ENCODE assay signal across 18 cellular contexts in the genomic region with DNA sequence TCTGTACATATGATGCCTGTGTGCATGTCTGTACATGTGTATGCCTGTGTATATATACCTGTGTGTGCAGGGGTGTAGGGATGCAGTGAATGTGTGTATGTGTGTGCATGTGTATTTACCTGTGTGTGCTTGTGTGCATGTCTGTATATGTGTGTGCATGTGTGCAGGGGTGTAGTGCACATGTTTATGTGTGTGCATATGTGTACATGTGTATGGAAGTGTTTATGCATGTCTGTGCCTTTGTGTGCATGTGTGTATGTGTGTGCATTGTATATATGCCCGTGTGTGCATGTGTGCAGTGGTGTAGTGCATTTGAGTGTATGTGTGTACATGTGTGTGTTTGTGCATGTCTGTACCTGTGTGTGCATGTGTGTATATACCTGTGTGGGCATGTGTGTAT. TPM values are rescaled to one million over a fixed set of nuclear protein-coding genes. Genes with fewer than 3 reads are reported as not detected.
DNase-seq lines count a peak whose midpoint lies in the region; ATAC-seq, FAIRE-seq and TF ChIP-seq lines count a peak whose summit lies in the region.
"Had no signal": no experiment of that assay in that cellular context is flagged by ENCODE, and none has a peak within 500 bp of the region (broad histone marks: within the 10 kb centered on the region; RNA-seq: fewer than 3 reads in every experiment).

No MANE protein-coding gene starts in this region.

- no peaks in the 10 kb centered on the region; the same call in 1 of the 3 replicates for H3K9me3 Mint-ChIP-seq in GM23338
- H3K9me3 Mint-ChIP-seq: CD4-positive, alpha-beta memory T cell had no signal

- H3K4me2 ChIP-seq in GM23338 = peak overlapping the region; percentile 52; the same call in 1 of the 2 replicates
- H3K4me2 ChIP-seq in neuronal stem cell (ENCODE audit: insufficient read depth, low read length, poor library complexity, severe bottlenecking) = no peak overlapping the region
- H3K4me2 ChIP-seq: A549 had no signal

- H3K4me1 ChIP-seq in GM23338 (ENCODE audit: insufficient read depth) (peaks cover 40% of the 10 kb centered on the region), HEK293 (ENCODE audit: control insufficient read depth, insufficient read depth, low read length) (no peaks in the 10 kb centered on the region), neuronal stem cell (ENCODE audit: control insufficient read depth in 2 of 2, insufficient read depth in 1 of 2, low read depth in 1 of 2, low read length in 2 of 2) (no peaks in the 10 kb centered on the region), stomach (no peaks in the 10 kb centered on the region)
- H3K4me1 ChIP-seq: A549, BE2C had no signal

- no peak overlapping the region for H2BK15ac ChIP-seq in neuronal stem cell (ENCODE audit: low read length)

- H2BK120ac ChIP-seq in neuronal stem cell (ENCODE audit: low read depth, low read length) = no peak overlapping the region

- H3K79me2 ChIP-seq in GM23338 (replicated peaks; ENCODE audit: insufficient read depth) = no peaks in the 10 kb centered on the region

- no peak overlapping the region for H4K91ac ChIP-seq in neuronal stem cell (ENCODE audit: low read depth, low read length, poor library complexity)

- DNase-seq in GM23338 (ENCODE audit: low spot score) (no peak), bronchial epithelial cell (ENCODE audit: low read depth) (no peak), neuronal stem cell (ENCODE audit: low spot score) (no peak), stomach (no peak)
- DNase-seq in activated naive CD4-positive, alpha-beta T cell (lab: John Stamatoyannopoulos, UW) = no peak
- DNase-seq: BE2C; CD4-positive, alpha-beta memory T cell; DMS153; DMS79 treated with DMSO at 0.1 percent for 48 hours; EL; GDM1 had no signal

- peak; percentile 47 for FAIRE-seq in bronchial epithelial cell (lab: Jason Lieb, UNC)
- FAIRE-seq: A549, GM19239 had no signal

- H3K18ac ChIP-seq in neuronal stem cell (ENCODE audit: low read length) = no peak overlapping the region

- H2BK5ac ChIP-seq in neuronal stem cell (ENCODE audit: low read length) = no peak overlapping the region

- H3K79me1 ChIP-seq in neuronal stem cell (ENCODE audit: low read depth, low read length) = no peaks in the 10 kb centered on the region

- POLR2A ChIA-PET in HEK293 (lab: Yijun Ruan, JAX) = no interaction called here

- CTCF ChIA-PET in HEK293 (lab: Yijun Ruan, JAX) = no interaction called here

- H3K36me3 ChIP-seq in GM23338 (ENCODE audit: insufficient read depth) (no peaks in the 10 kb centered on the region), HEK293 (ENCODE audit: control insufficient read depth in 2 of 2, insufficient read depth in 1 of 2, low read length in 2 of 2) (no peaks in the 10 kb centered on the region), bronchial epithelial cell (ENCODE audit: control insufficient read depth, insufficient read depth, low read length) (no peaks in the 10 kb centered on the region), neuronal stem cell (replicated peaks in 1 of 2; ENCODE audit: control insufficient read depth in 2 of 2, insufficient read depth in 2 of 2, low read length in 2 of 2) (peaks cover 0 to 4% of the 10 kb centered on the region in 2 donors), stomach (no peaks in the 10 kb centered on the region)
- H3K36me3 ChIP-seq: BE2C had no signal

- TF ChIP-seq CTCF in GM23338 (conservative IDR thresholded peaks at IDR 0.05; ENCODE audit: low read depth in 2 of 2) = no peak
- TF ChIP-seq CTCF in HEK293 (tag by site-specific recombination; IDR thresholded peaks at IDR 0.05) = no peak
- no peak for TF ChIP-seq CTCF in bronchial epithelial cell (IDR thresholded peaks at IDR 0.05; ENCODE audit: insufficient read depth, low read length, severe bottlenecking)
- no peak for TF ChIP-seq CTCF in stomach (IDR thresholded peaks at IDR 0.05)

- H3K9me2 ChIP-seq in GM23338 (ENCODE audit: insufficient read depth) = no peaks in the 10 kb centered on the region

- no CpG with 5 or more reads among the region's 1 CpG for WGBS in neuronal stem cell (ENCODE audit: extremely low coverage in 2 of 2, insufficient read length in 2 of 2, insufficient replicate concordance in 1 of 2), 2 donors
- WGBS in stomach, 5 donors = 86 to 100% (median 93%) methylated on average over 1 of the region's 1 CpG

- no peaks in the 10 kb centered on the region for H4K20me1 ChIP-seq in GM23338 (replicated peaks; ENCODE audit: insufficient read depth)

- no peak overlapping the region for H3K4me3 Mint-ChIP-seq in GM23338
- H3K4me3 Mint-ChIP-seq: CD4-positive, alpha-beta memory T cell had no signal

- H3K36me3 Mint-ChIP-seq in GM23338 (ENCODE audit: low read depth) = no peaks in the 10 kb centered on the region
- H3K36me3 Mint-ChIP-seq: CD4-positive, alpha-beta memory T cell had no signal

- no peaks in the 10 kb centered on the region for H3K9me3 ChIP-seq in HEK293 (ENCODE audit: control insufficient read depth, insufficient read depth, low read depth, low read length)
- H3K9me3 ChIP-seq in neuronal stem cell (replicated peaks in 1 of 2; ENCODE audit: control insufficient read depth in 2 of 2, insufficient read depth in 1 of 2, low read depth in 1 of 2, low read length in 2 of 2) = peaks cover 0 to 4% of the 10 kb centered on the region in 2 donors
- H3K9me3 ChIP-seq in stomach = no peaks in the 10 kb centered on the region
- H3K9me3 ChIP-seq: A549, BE2C had no signal

- no peak for TF ChIP-seq POLR2A in stomach (IDR thresholded peaks at IDR 0.05)

- H3K23ac ChIP-seq in neuronal stem cell (ENCODE audit: low read depth, low read length, poor library complexity) = peak overlapping the region; percentile 26

- H3K9ac ChIP-seq in neuronal stem cell (ENCODE audit: low read depth, low read length, poor library complexity) = no peak overlapping the region

- H2AK5ac ChIP-seq in neuronal stem cell (ENCODE audit: low read depth, low read length) = no peak overlapping the region

- H3K27ac ChIP-seq in GM23338 (ENCODE audit: low read depth) (no peak overlapping the region), HEK293 (ENCODE audit: extremely low read depth, low read depth, low read length) (no peak overlapping the region), neuronal stem cell (replicated peaks; ENCODE audit: low read length) (no peak overlapping the region), stomach (no peak overlapping the region)
- H3K27ac ChIP-seq: A549, C4-2B had no signal

- H2BK12ac ChIP-seq in neuronal stem cell (ENCODE audit: low read length) = no peak overlapping the region

- intact Hi-C loops in stomach (cut with DNase I; ENCODE audit: low total_unique reads) = no loop called here

- H4K8ac ChIP-seq in neuronal stem cell (ENCODE audit: low read depth, low read length) = no peak overlapping the region

- H3K27me3 ChIP-seq in GM23338 (ENCODE audit: insufficient read depth) (no peaks in the 10 kb centered on the region), bronchial epithelial cell (ENCODE audit: control insufficient read depth, insufficient read depth, low read length) (no peaks in the 10 kb centered on the region), neuronal stem cell (ENCODE audit: control insufficient read depth in 3 of 3, insufficient read depth in 3 of 3, low read depth in 1 of 3, low read length in 3 of 3) (peaks cover 0 to 10% (median 0%) of the 10 kb centered on the region in 3 experiments), stomach (peaks cover 0 to 9% (median 3%) of the 10 kb centered on the region in 3 donors)
- H3K27me3 ChIP-seq: BE2C had no signal

- H2AFZ ChIP-seq in GM23338 = no peak overlapping the region
- H2AFZ ChIP-seq in neuronal stem cell (ENCODE audit: low read length) = no peak overlapping the region

- H3K4me3 ChIP-seq in GM23338 = no peak overlapping the region
- H3K4me3 ChIP-seq in HEK293 (ENCODE audit: low read depth, low read length) = no peak overlapping the region
- no peak overlapping the region for H3K4me3 ChIP-seq in bronchial epithelial cell (ENCODE audit: low read depth, low read length)
- H3K4me3 ChIP-seq in neuronal stem cell (ENCODE audit: low read length in 2 of 2) = peak overlapping the region in 1 of 2 donors; percentile 23
- no peak overlapping the region for H3K4me3 ChIP-seq in stomach
- H3K4me3 ChIP-seq: A549 had no signal

- no peak overlapping the region for H3K14ac ChIP-seq in neuronal stem cell (ENCODE audit: low read length)

- peak overlapping the region; percentile 19 for H3K4ac ChIP-seq in neuronal stem cell (ENCODE audit: low read length)

- H3K4me1 Mint-ChIP-seq in GM23338 = peaks cover 63% of the 10 kb centered on the region
- H3K4me1 Mint-ChIP-seq: CD4-positive, alpha-beta memory T cell had no signal

- peaks cover 9% of the 10 kb centered on the region for H3F3A ChIP-seq in GM23338 (replicated peaks; ENCODE audit: low read depth)

- peaks cover 13% of the 10 kb centered on the region for H3K27me3 Mint-ChIP-seq in GM23338 (ENCODE audit: insufficient read depth, low read depth, poor library complexity)

- peak overlapping the region; percentile 61; the same call in 1 of the 2 replicates for H3K27ac Mint-ChIP-seq in GM23338
- H3K27ac Mint-ChIP-seq: CD4-positive, alpha-beta memory T cell had no signal

- no peak for ATAC-seq in GM23338
- ATAC-seq in HG03135 (IDR thresholded peaks at IDR 0.05; ENCODE audit: unreplicated experiment) = no peak
- ATAC-seq in SK-N-SH treated with all-trans-retinoic acid at 6 μM for 48 hours = no peak
- ATAC-seq: A549, HCT116 had no signal

- no peak for TF ChIP-seq EP300 in stomach (IDR thresholded peaks at IDR 0.05)

TF ChIP-seq in GM23338, 12 proteins besides CTCF, POLR2A, EP300 and RAD21 (continues in another document):
- no peak for TF ChIP-seq EZH2 (IDR thresholded peaks at IDR 0.05; ENCODE audit: low read depth, unreplicated experiment)

TF ChIP-seq in SK-N-SH treated with all-trans-retinoic acid at 6 μM for 48 hours, 23 proteins besides CTCF, POLR2A, EP300 and RAD21:
- TF ChIP-seq, protein P1, sequence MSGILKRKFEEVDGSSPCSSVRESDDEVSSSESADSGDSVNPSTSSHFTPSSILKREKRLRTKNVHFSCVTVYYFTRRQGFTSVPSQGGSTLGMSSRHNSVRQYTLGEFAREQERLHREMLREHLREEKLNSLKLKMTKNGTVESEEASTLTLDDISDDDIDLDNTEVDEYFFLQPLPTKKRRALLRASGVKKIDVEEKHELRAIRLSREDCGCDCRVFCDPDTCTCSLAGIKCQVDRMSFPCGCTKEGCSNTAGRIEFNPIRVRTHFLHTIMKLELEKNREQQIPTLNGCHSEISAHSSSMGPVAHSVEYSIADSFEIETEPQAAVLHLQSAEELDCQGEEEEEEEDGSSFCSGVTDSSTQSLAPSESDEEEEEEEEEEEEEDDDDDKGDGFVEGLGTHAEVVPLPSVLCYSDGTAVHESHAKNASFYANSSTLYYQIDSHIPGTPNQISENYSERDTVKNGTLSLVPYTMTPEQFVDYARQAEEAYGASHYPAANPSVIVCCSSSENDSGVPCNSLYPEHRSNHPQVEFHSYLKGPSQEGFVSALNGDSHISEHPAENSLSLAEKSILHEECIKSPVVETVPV (CRISPR knock-in tag; IDR thresholded peaks at IDR 0.05) = no peak
- no peak for TF ChIP-seq PPARA (CRISPR knock-in tag; IDR thresholded peaks at IDR 0.05; ENCODE audit: borderline replicate concordance)

RNA-seq across cellular contexts. Expression of gene TMEM18, which starts 51.0 kb away (rescaled TPM):
- 15.0 and 18.4 TPM in 2 replicates for total RNA-seq in GM23338 (2014; rRNA removed; shearing (Covaris generic))
- polyA plus RNA-seq in GM23338 (2016; fragmentation: Nextera tagmentation; extraction: Ambion mirVana) (39.5 and 41.9 TPM in 2 replicates), stomach (10 to 100 TPM; 12.6 to 31.1 (median 17.3) TPM)
- total RNA-seq in bronchial epithelial cell (19.5 and 30.5 TPM in 2 replicates), stomach (10 to 100 TPM in 3 of 5 donors, 1 to 10 TPM in 2; 1.4 to 20.7 (median 12.9) TPM)
- 33.2 TPM for polyA plus RNA-seq in neuronal stem cell (2013, experiment 1 of 2)
- 35.6 TPM for polyA plus RNA-seq in neuronal stem cell (2013, experiment 2 of 2)
